14 cellular contexts compared by ENCODE assay signal in the genomic region with DNA sequence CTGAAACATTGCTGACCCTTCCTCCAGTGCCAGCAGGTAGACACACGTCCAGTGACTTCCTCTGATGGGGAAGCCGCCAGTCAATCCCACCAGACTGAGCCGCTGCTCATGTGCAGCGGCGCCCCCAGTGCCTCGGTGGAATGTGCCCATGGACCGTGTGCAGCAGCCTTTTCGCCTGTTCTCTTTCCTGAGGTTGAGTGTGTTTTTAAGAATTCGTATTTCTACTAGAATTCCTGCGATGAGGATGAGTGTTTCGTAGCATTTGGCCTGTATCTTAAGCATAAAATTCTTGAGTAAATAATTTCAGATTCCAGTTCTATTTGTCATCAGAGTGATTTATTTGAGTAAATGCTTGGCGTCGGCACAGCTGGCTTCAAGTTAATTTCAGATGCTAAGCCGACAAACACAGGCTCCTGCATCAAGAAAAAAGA. TPM values are rescaled to one million over a fixed set of nuclear protein-coding genes. Genes with fewer than 3 reads are reported as not detected.
DNase-seq lines count a peak whose midpoint lies in the region; ATAC-seq and TF ChIP-seq lines count a peak whose summit lies in the region.
"Had no signal": no experiment of that assay in that cellular context is flagged by ENCODE, and none has a peak within 500 bp of the region (broad histone marks: within the 10 kb centered on the region; RNA-seq: fewer than 3 reads in every experiment).

No MANE protein-coding gene starts in this region.

- peak overlapping the region; percentile 98 for H3K27ac Mint-ChIP-seq in chondrocyte (ENCODE audit: unreplicated experiment)
- H3K27ac Mint-ChIP-seq in naive thymus-derived CD4-positive, alpha-beta T cell = peak overlapping the region in 2 of 9 donors; percentile 17 to 42
- H3K27ac Mint-ChIP-seq: T-helper 2 cell treated with Interferon-gamma antibody and Interleukin-4, amounts not matched to agents 5 μg/mL and 100 μg/mL, for 36 hours had no signal

- H3K9me3 ChIP-seq in naive thymus-derived CD4-positive, alpha-beta T cell (ENCODE audit: control insufficient read depth in 2 of 3, low read length in 3 of 3) = no peaks in the 10 kb centered on the region
- H3K9me3 ChIP-seq: neutrophil, vagina had no signal

- H3K27ac ChIP-seq in naive thymus-derived CD4-positive, alpha-beta T cell (ENCODE audit: low read depth, low read length) = no peak overlapping the region
- H3K27ac ChIP-seq: neutrophil, vagina had no signal

- peaks cover 23% of the 10 kb centered on the region for H3K36me3 Mint-ChIP-seq in chondrocyte (ENCODE audit: low read depth)
- H3K36me3 Mint-ChIP-seq in naive thymus-derived CD4-positive, alpha-beta T cell = peaks cover 14 to 66% (median 20%) of the 10 kb centered on the region in 5 donors

- POLR2A ChIA-PET in naive thymus-derived CD4-positive, alpha-beta T cell (lab: Charles Lee) = no interaction called here

- H3K27me3 ChIP-seq in H7 (ENCODE audit: control insufficient read depth, insufficient read depth, low read length) = no peaks in the 10 kb centered on the region
- H3K27me3 ChIP-seq in naive thymus-derived CD4-positive, alpha-beta T cell (ENCODE audit: control insufficient read depth in 2 of 2, insufficient read depth in 2 of 2, low read length in 2 of 2) = no peaks in the 10 kb centered on the region
- H3K27me3 ChIP-seq: neutrophil, vagina had no signal

- DNase-seq in ACHN = peak; percentile 81
- DNase-seq in LNCaP clone FGC (ENCODE audit: low read depth) = peak; percentile 80
- DNase-seq in chondrocyte (ENCODE audit: low spot score) = no peak
- DNase-seq in mesenteric fat pad (ENCODE audit: low spot score) = peak; percentile 28
- DNase-seq in H7 = no peak
- no peak for DNase-seq in naive thymus-derived CD4-positive, alpha-beta T cell
- DNase-seq: CD8-positive, alpha-beta T cell; cortex of kidney; NCI-H748 treated with DMSO at 0.1 percent for 48 hours had no signal

- no peaks in the 10 kb centered on the region for H3K27me3 Mint-ChIP-seq in chondrocyte (ENCODE audit: low read depth)
- no peaks in the 10 kb centered on the region for H3K27me3 Mint-ChIP-seq in naive thymus-derived CD4-positive, alpha-beta T cell

- peaks cover 56% of the 10 kb centered on the region for H3K4me1 Mint-ChIP-seq in chondrocyte (ENCODE audit: low read depth)
- H3K4me1 Mint-ChIP-seq in naive thymus-derived CD4-positive, alpha-beta T cell = peaks cover 5 to 15% (median 13%) of the 10 kb centered on the region in 7 donors

- intact Hi-C loops in naive thymus-derived CD4-positive, alpha-beta T cell (cut with micrococcal nuclease) = no loop called here

- ATAC-seq in HG02981 (IDR thresholded peaks at IDR 0.05; ENCODE audit: unreplicated experiment) (no peak), HG03139 (IDR thresholded peaks at IDR 0.05; ENCODE audit: unreplicated experiment) (no peak)
- no peak for ATAC-seq in naive thymus-derived CD4-positive, alpha-beta T cell
- ATAC-seq: CD8-positive, alpha-beta T cell had no signal

- H3K4me3 ChIP-seq in LNCaP clone FGC (ENCODE audit: low read depth, low read length) (no peak overlapping the region), H7 (ENCODE audit: insufficient read depth, low read depth, low read length) (no peak overlapping the region)
- H3K4me3 ChIP-seq in naive thymus-derived CD4-positive, alpha-beta T cell (ENCODE audit: low read length) = no peak overlapping the region
- H3K4me3 ChIP-seq: vagina had no signal

- in situ Hi-C loops in ACHN (cut with HindIII; ENCODE audit: low pct_ligation_motif_present, low pct_unique_long_range_greater_than_20kb, low sequenced_read_pairs) = no loop called here

- CTCF ChIA-PET in naive thymus-derived CD4-positive, alpha-beta T cell (lab: Charles Lee) = no interaction called here

- no peaks in the 10 kb centered on the region for H3K9me3 Mint-ChIP-seq in chondrocyte (ENCODE audit: low read depth)
- peaks cover 0 to 1% (median 0%) of the 10 kb centered on the region in 11 donors for H3K9me3 Mint-ChIP-seq in naive thymus-derived CD4-positive, alpha-beta T cell
- H3K9me3 Mint-ChIP-seq: CD8-positive, alpha-beta T cell; T-helper 2 cell treated with Interferon-gamma antibody and Interleukin-4, amounts not matched to agents 5 μg/mL and 100 μg/mL, for 36 hours had no signal

- peak overlapping the region; percentile 42 for H3K4me3 Mint-ChIP-seq in chondrocyte (ENCODE audit: unreplicated experiment)
- H3K4me3 Mint-ChIP-seq in naive thymus-derived CD4-positive, alpha-beta T cell = no peak overlapping the region
- H3K4me3 Mint-ChIP-seq: CD8-positive, alpha-beta T cell; T-helper 2 cell treated with Interferon-gamma antibody and Interleukin-4, amounts not matched to agents 5 μg/mL and 100 μg/mL, for 36 hours had no signal

- no peaks in the 10 kb centered on the region for H3K4me1 ChIP-seq in naive thymus-derived CD4-positive, alpha-beta T cell (ENCODE audit: control insufficient read depth in 2 of 2, insufficient read depth in 2 of 2, low read length in 2 of 2)

- H3K36me3 ChIP-seq in H7 (replicated peaks; ENCODE audit: control insufficient read depth, insufficient read depth, low read length) = peaks cover 36% of the 10 kb centered on the region
- H3K36me3 ChIP-seq in naive thymus-derived CD4-positive, alpha-beta T cell (ENCODE audit: control insufficient read depth in 2 of 3, insufficient read depth in 3 of 3, low read length in 3 of 3) = peaks cover 0 to 83% (median 9%) of the 10 kb centered on the region in 3 experiments

- no peak for TF ChIP-seq CTCF in LNCaP clone FGC (IDR thresholded peaks at IDR 0.05; ENCODE audit: control insufficient read depth, extremely low read depth, insufficient read depth)
- TF ChIP-seq CTCF in chondrocyte (IDR thresholded peaks at IDR 0.05) = peak; percentile 40

RNA-seq across cellular contexts. Expression of gene BNIP3, which starts 35.4 kb away (rescaled TPM):
- 31.0 to 97.4 TPM (median 88.9 TPM) in 3 replicates for total RNA-seq in chondrocyte
- total RNA-seq in mesenteric fat pad = 63.1 TPM
- total RNA-seq in H7 (2014; rRNA removed; shearing (Covaris generic)) = 129 and 219 TPM in 2 replicates
- total RNA-seq in naive thymus-derived CD4-positive, alpha-beta T cell = 10 to 100 TPM; 17.7 to 81.7 (median 39.3) TPM
- 10 to 100 TPM; 40.5 to 41.5 TPM for polyA plus RNA-seq in naive thymus-derived CD4-positive, alpha-beta T cell

RNA-seq across cellular contexts. Expression of gene PPP2R2D, which starts 45.5 kb away (rescaled TPM):
- total RNA-seq in chondrocyte (24.3 to 27.5 TPM (median 25.1 TPM) in 3 replicates), mesenteric fat pad (27.4 TPM)
- 44.8 and 47.4 TPM in 2 replicates for total RNA-seq in H7 (2014; rRNA removed; shearing (Covaris generic))
- 10 to 100 TPM; 37.1 to 61.3 (median 40.1) TPM for total RNA-seq in naive thymus-derived CD4-positive, alpha-beta T cell
- polyA plus RNA-seq in naive thymus-derived CD4-positive, alpha-beta T cell = 10 to 100 TPM; 35.0 to 47.4 TPM

Comparison
In these comparisons a context has a peak if more than half of its experiments do, and no peak if none do; other contexts are left out.
1. DNase-seq: peak in ACHN (single experiment), LNCaP clone FGC (single experiment) and mesenteric fat pad (single experiment); none in chondrocyte (single experiment), H7 (single experiment) and naive thymus-derived CD4-positive, alpha-beta T cell (0 of 9).